25 cellular contexts compared by ENCODE assay signal in genomic region chr20:36122931-36123288, GRCh38. TPM values are rescaled to one million over a fixed set of nuclear protein-coding genes. Genes with fewer than 3 reads are reported as not detected.
"Had no signal": no experiment of that assay in that cellular context is flagged by ENCODE, and none has a peak within 500 bp of the region (broad histone marks: within the 10 kb centered on the region; RNA-seq: fewer than 3 reads in every experiment).

No MANE protein-coding gene starts in this region.

- H3K4me1 ChIP-seq: psoas muscle had no signal

- H3K27ac ChIP-seq: brain microvascular endothelial cell, neural progenitor cell, psoas muscle, tibial artery had no signal

- DNase-seq: activated CD4-positive, alpha-beta T cell treated with anti-CD3 and anti-CD28 coated beads, Interleukin-2, amount 10 ng/mL, durations not matched to agents 7 days and 5 days; activated CD4-positive, CD25-positive, alpha-beta regulatory T cell treated with anti-CD3 and anti-CD28 coated beads, Interleukin-2, amount 50 U/mL, for 72 hours; activated CD8-positive, alpha-beta memory T cell treated with anti-CD3 and anti-CD28 coated beads, Interleukin-2, amount 10 ng/mL, durations not matched to agents 7 days and 5 days; activated CD8-positive, alpha-beta T cell treated with anti-CD3 and anti-CD28 coated beads for 36 hours; activated T-cell treated with anti-CD3 and anti-CD28 coated beads for 4 hours; aorta; brain microvascular endothelial cell; central memory CD4-positive, alpha-beta T cell; effector memory CD4-positive, alpha-beta T cell; glutamatergic neuron; immature natural killer cell; naive thymus-derived CD4-positive, alpha-beta T cell; psoas muscle; right cardiac atrium; stimulated activated CD4-positive, alpha-beta T cell treated with anti-CD3 and anti-CD28 coated beads, Interleukin-4, amount 100 ng/mL, for 4 hours; stimulated activated naive CD8-positive, alpha-beta T cell treated with anti-CD3 and anti-CD28 coated beads, Interleukin-15, Interleukin-2, amounts not matched to agents 100 U/mL and 50 U/mL, for 24 hours; substantia nigra; T-helper 2 cell; tibial artery had no signal

- H3K36me3 ChIP-seq: brain microvascular endothelial cell, lower lobe of right lung, neural progenitor cell, tibial artery had no signal

- H3K27me3 ChIP-seq: brain microvascular endothelial cell, hepatocyte, neural progenitor cell, tibial artery had no signal

- H3K9me3 ChIP-seq: lower lobe of right lung, mucosa of descending colon, psoas muscle, tibial artery had no signal

- H3K4me2 ChIP-seq: hepatocyte, neural progenitor cell had no signal

- H3K4me3 ChIP-seq: hepatocyte, lower lobe of right lung, mucosa of descending colon, neural progenitor cell, psoas muscle, tibial artery had no signal

- H2AFZ ChIP-seq: hepatocyte, neural progenitor cell had no signal

- H3K9ac ChIP-seq: neural progenitor cell had no signal

- ATAC-seq: activated CD8-positive, alpha-beta memory T cell treated with anti-CD3 and anti-CD28 coated beads, Interleukin-2, amount 10 ng/mL, durations not matched to agents 7 days and 5 days; activated CD8-positive, alpha-beta T cell treated with anti-CD3 and anti-CD28 coated beads for 36 hours; activated naive CD4-positive, alpha-beta T cell treated with anti-CD3 and anti-CD28 coated beads, Interleukin-2, amount 50 U/mL, for 72 hours; naive thymus-derived CD4-positive, alpha-beta T cell; psoas muscle; right cardiac atrium; stimulated activated naive CD8-positive, alpha-beta T cell treated with anti-CD3 and anti-CD28 coated beads, Interleukin-15, Interleukin-2, amounts not matched to agents 100 U/mL and 50 U/mL, for 24 hours had no signal

- FAIRE-seq: frontal cortex had no signal

RNA-seq across cellular contexts. Expression of gene EPB41L1, which starts 31.6 kb away (rescaled TPM):
- polyA plus RNA-seq: immature natural killer cell had no signal
